In genomic region chr4:138488527-138488926, GRCh38 we compare ENCODE assay signal across 25 cellular contexts.
A peak's percentile ranks its signal among the peaks of the same experiment; 100 is the strongest.
DNase-seq lines count a peak whose midpoint lies in the region; ATAC-seq, FAIRE-seq and TF ChIP-seq lines count a peak whose summit lies in the region.
"Had no signal": no experiment of that assay in that cellular context is flagged by ENCODE, and none has a peak within 500 bp of the region (broad histone marks: within the 10 kb centered on the region; RNA-seq: fewer than 3 reads in every experiment).

No MANE protein-coding gene starts in this region.

- FAIRE-seq in H1 (lab: Jason Lieb, UNC) (no peak), GM12892 (lab: Jason Lieb, UNC) (no peak)
- FAIRE-seq: H54 had no signal

- H3K9me3 ChIP-seq in PC-3 (ENCODE audit: low read length) = no peaks in the 10 kb centered on the region
- no peaks in the 10 kb centered on the region for H3K9me3 ChIP-seq in H1 (ENCODE audit: insufficient read depth in 2 of 2, low read depth in 1 of 2, low read length in 1 of 2)
- no peaks in the 10 kb centered on the region for H3K9me3 ChIP-seq in osteoblast (ENCODE audit: low read depth, low read length)
- H3K9me3 ChIP-seq: esophagus squamous epithelium, SJCRH30 had no signal

- no peak overlapping the region for H4K8ac ChIP-seq in H1 (ENCODE audit: extremely low read depth, insufficient read depth, low read length)

- TF ChIP-seq POLR2A in H1 (IDR thresholded peaks at IDR 0.05; ENCODE audit: control extremely low read depth in 1 of 2, low read depth in 2 of 2, low read length in 2 of 2) (no peak), GM12892 (IDR thresholded peaks at IDR 0.05; ENCODE audit: low read depth, low read length) (no peak)

- H4K5ac ChIP-seq in H1 (ENCODE audit: insufficient read length, low read depth, low read length) = no peak overlapping the region

- no TSS peak for BruUV-seq in PC-3 (replicated peaks; lab: Mats Ljungman, UMichigan)

- CTCF ChIA-PET in PC-3 (lab: Charles Lee) (no interaction called here), H1 (lab: Charles Lee; ENCODE audit: partially characterized antibody) (no interaction called here)

- WGBS in H1 (ENCODE audit: extremely low coverage in 1 of 2, insufficient coverage in 1 of 2, insufficient read length in 1 of 2, insufficient replicate concordance in 2 of 2, low coverage in 1 of 2, low lambda C conversion rate in 2 of 2, missing lambda C conversion rate in 1 of 2), 2 experiments = 87% methylated on average over 4 of the region's 4 CpGs; no CpG with 5 or more reads in 1 of the 2 experiments

- intact Hi-C loops in PC-3 (cut with micrococcal nuclease) = no loop called here

- no peaks in the 10 kb centered on the region for H3K9me2 ChIP-seq in PC-3 (replicated peaks; ENCODE audit: low read length)

- H2BK12ac ChIP-seq in H1 (ENCODE audit: low read depth, low read length) = no peak overlapping the region

- no peak overlapping the region for H3K23ac ChIP-seq in H1 (ENCODE audit: insufficient read length)

- H2AFZ ChIP-seq in PC-3 (ENCODE audit: low read length) (peak overlapping the region; percentile 71), H1 (ENCODE audit: low read length) (no peak overlapping the region), osteoblast (ENCODE audit: low read length) (peak overlapping the region; percentile 62)

- no peak for TF ChIP-seq RAD21 in H1 (IDR thresholded peaks at IDR 0.05 in 1 of 2, conservative IDR thresholded peaks at IDR 0.05 in 1 of 2; ENCODE audit: low read depth in 2 of 2, low read length in 2 of 2)

- H3K27ac ChIP-seq in PC-3 (ENCODE audit: low read length) (no peak overlapping the region), H1 (ENCODE audit: low read depth, low read length) (no peak overlapping the region), osteoblast (ENCODE audit: low read depth, low read length) (no peak overlapping the region)
- H3K27ac ChIP-seq: esophagus squamous epithelium, SJCRH30, skin epidermis had no signal

- no peak overlapping the region; the same call in 1 of the 2 replicates for H2BK5ac ChIP-seq in H1 (ENCODE audit: low read depth, low read length)

- no peak overlapping the region for H2BK120ac ChIP-seq in H1 (replicated peaks; ENCODE audit: low read depth, low read length)

- H4K91ac ChIP-seq in H1 (replicated peaks; ENCODE audit: insufficient read length, low read length) = no peak overlapping the region

- H3K36me3 ChIP-seq in PC-3 (ENCODE audit: low read depth, low read length) (no peaks in the 10 kb centered on the region), H1 (ENCODE audit: control insufficient read depth in 2 of 4, insufficient read depth in 4 of 4, low read length in 3 of 4) (no peaks in the 10 kb centered on the region), osteoblast (ENCODE audit: insufficient read depth, low read length) (no peaks in the 10 kb centered on the region)
- H3K36me3 ChIP-seq: esophagus squamous epithelium, SJCRH30 had no signal

- H3K4me3 ChIP-seq in PC-3 (ENCODE audit: low read length) = no peak overlapping the region
- no peak overlapping the region for H3K4me3 ChIP-seq in H1 (ENCODE audit: extremely low read depth in 1 of 4, insufficient read depth in 2 of 4, low read depth in 3 of 4, low read length in 4 of 4)
- no peak overlapping the region for H3K4me3 ChIP-seq in osteoblast (ENCODE audit: insufficient read depth, low read length)
- H3K4me3 ChIP-seq: esophagus squamous epithelium, SJCRH30, skin epidermis had no signal

- H3F3A ChIP-seq in PC-3 (ENCODE audit: low read length, unreplicated experiment) = no peaks in the 10 kb centered on the region

- H2AK5ac ChIP-seq in H1 (ENCODE audit: low read depth, low read length) = no peak overlapping the region

- 0 out of 2 replicates have a peak, but pooled peaks have one; percentile 20 for ATAC-seq in PC-3
- ATAC-seq: left lobe of liver, Panc1 had no signal

- no peaks in the 10 kb centered on the region for H3K23me2 ChIP-seq in H1 (ENCODE audit: low read depth, low read length)

- H3K4ac ChIP-seq in H1 (replicated peaks; ENCODE audit: insufficient read length, low read depth, low read length) = no peak overlapping the region

- H3K56ac ChIP-seq in H1 (replicated peaks; ENCODE audit: insufficient read length, low read depth, low read length) = no peak overlapping the region

- H3K9ac ChIP-seq in PC-3 (ENCODE audit: low read length) = no peak overlapping the region
- no peak overlapping the region for H3K9ac ChIP-seq in H1 (replicated peaks in 1 of 4; ENCODE audit: extremely low read depth in 1 of 4, low read depth in 3 of 4, low read length in 3 of 4)

- TF ChIP-seq EP300 in H1 (IDR thresholded peaks at IDR 0.05; ENCODE audit: borderline replicate concordance in 1 of 2, low read depth in 2 of 2, low read length in 2 of 2) = no peak

- no peak overlapping the region for H3K18ac ChIP-seq in H1 (ENCODE audit: extremely low read depth, low read length)

- peaks cover 8% of the 10 kb centered on the region for H3K4me1 ChIP-seq in PC-3 (ENCODE audit: insufficient read depth, low read length)
- peaks cover 0 to 4% (median 0%) of the 10 kb centered on the region in 4 experiments; a peak in 2 of 7 replicates for H3K4me1 ChIP-seq in H1 (replicated peaks in 1 of 4; ENCODE audit: control insufficient read depth in 3 of 4, insufficient read depth in 4 of 4, low read length in 3 of 4)
- no peaks in the 10 kb centered on the region for H3K4me1 ChIP-seq in osteoblast (ENCODE audit: insufficient read depth, low read length)
- H3K4me1 ChIP-seq: esophagus squamous epithelium, SJCRH30 had no signal

- no peak overlapping the region; the same call in 1 of the 2 replicates for H2BK20ac ChIP-seq in H1 (ENCODE audit: low read length)

- DNase-seq in HPDE6-E6E7 (ENCODE audit: extremely low spot score) (peak; percentile 12), PC-3 (peak; percentile 24), H1 (ENCODE audit: low read depth in 1 of 2, low spot score in 2 of 2) (no peak), osteoblast (ENCODE audit: insufficient read length, low spot score, missing footprints) (no peak), GM12892 (ENCODE audit: insufficient read length) (no peak), NCI-H1092 treated with DMSO at 0.1 percent for 48 hours (lab: John Stamatoyannopoulos, UW) (no peak), DMS79 (lab: John Stamatoyannopoulos, UW) (no peak)
- DNase-seq in activated effector memory CD4-positive, alpha-beta T cell treated with Interleukin-2 at 50 U/mL for 16 hours = no peak
- DNase-seq: activated B cell treated with CpG ODN at 0.5 μM for 24 hours; activated CD4-positive, alpha-beta T cell treated with anti-CD3 and anti-CD28 coated beads, Interleukin-2, amount 50 U/mL, for 4 hours; activated naive CD4-positive, alpha-beta T cell treated with anti-CD3 and anti-CD28 coated beads for 36 hours; caudate nucleus; CD4-positive, alpha-beta T cell; esophagus squamous epithelium; hippocampal formation; KBM-7; mesenchymal stem cell; NCI-H1694; NK-92 treated with Interleukin-12 subunit alpha and Interleukin-12 subunit beta, amount 100 ng/mL, for 24 hours; SJCRH30; T-helper 1 cell had no signal

- no peaks in the 10 kb centered on the region for H3K27me3 ChIP-seq in PC-3 (ENCODE audit: low read length)
- no peaks in the 10 kb centered on the region for H3K27me3 ChIP-seq in H1 (replicated peaks in 1 of 4; ENCODE audit: control insufficient read depth in 3 of 4, extremely low read depth in 1 of 4, insufficient read depth in 3 of 4, low read length in 3 of 4)
- H3K27me3 ChIP-seq in osteoblast (ENCODE audit: insufficient read depth, low read length) = no peaks in the 10 kb centered on the region
- H3K27me3 ChIP-seq: esophagus squamous epithelium, SJCRH30 had no signal

- no peaks in the 10 kb centered on the region for H3K79me2 ChIP-seq in PC-3 (ENCODE audit: low read length)
- no peaks in the 10 kb centered on the region for H3K79me2 ChIP-seq in H1 (ENCODE audit: control insufficient read depth in 1 of 2, insufficient read depth in 2 of 2, low read length in 2 of 2)
- H3K79me2 ChIP-seq in osteoblast (ENCODE audit: insufficient read depth, low read length) = no peaks in the 10 kb centered on the region

- no peaks in the 10 kb centered on the region for H3K79me1 ChIP-seq in H1 (ENCODE audit: low read depth, low read length)

- POLR2A ChIA-PET in PC-3 (lab: Charles Lee; ENCODE audit: unreplicated experiment) = no interaction called here
- POLR2A ChIA-PET in H1 (lab: Charles Lee; ENCODE audit: partially characterized antibody) = no interaction called here

- no peak overlapping the region for H2BK15ac ChIP-seq in H1 (ENCODE audit: low read length)

- H3K4me2 ChIP-seq in PC-3 (ENCODE audit: low read length) (peak overlapping the region; percentile 31; the same call in 1 of the 2 replicates), H1 (ENCODE audit: insufficient read depth in 1 of 2, low read depth in 2 of 2, low read length in 2 of 2) (no peak overlapping the region), osteoblast (ENCODE audit: insufficient read depth, low read length) (no peak overlapping the region)

- TF ChIP-seq CTCF in PC-3 (conservative IDR thresholded peaks at IDR 0.05; ENCODE audit: low read depth, low read length) (no peak), H1 (IDR thresholded peaks at IDR 0.05; ENCODE audit: control extremely low read depth in 1 of 3, insufficient read depth in 1 of 3, low read depth in 1 of 3, low read length in 3 of 3) (no peak), osteoblast (IDR thresholded peaks at IDR 0.05; ENCODE audit: extremely low read depth, low read depth, low read length) (no peak)

- H4K20me1 ChIP-seq in PC-3 (ENCODE audit: low read length) = no peaks in the 10 kb centered on the region
- no peaks in the 10 kb centered on the region for H4K20me1 ChIP-seq in H1 (replicated peaks in 1 of 2; ENCODE audit: control insufficient read depth in 1 of 2, insufficient read depth in 2 of 2, low read length in 2 of 2)
- no peaks in the 10 kb centered on the region for H4K20me1 ChIP-seq in osteoblast (ENCODE audit: insufficient read depth, low read length)

- no peak overlapping the region for H3K14ac ChIP-seq in H1 (ENCODE audit: insufficient read length)

TF ChIP-seq in H1, 55 proteins besides CTCF, POLR2A, EP300 and RAD21:
- TF ChIP-seq TEAD4 (IDR thresholded peaks at IDR 0.05; ENCODE audit: low read depth, low read length) = no peak
- no peak for TF ChIP-seq SAP30 (IDR thresholded peaks at IDR 0.05; ENCODE audit: insufficient read depth, insufficient replicate concordance, low read length)
- peak; percentile 85; the same call in 1 of the 2 replicates for TF ChIP-seq MAFK (IDR thresholded peaks at IDR 0.05; ENCODE audit: low read depth, low read length)

Comparison
In these comparisons a context has a peak if more than half of its experiments do, and no peak if none do; other contexts are left out.
1. DNase-seq: peak in HPDE6-E6E7 (single experiment) and PC-3 (single experiment); none in H1 (0 of 2), osteoblast (single experiment), GM12892 (single experiment), NCI-H1092 treated with DMSO at 0.1 percent for 48 hours (single experiment), activated effector memory CD4-positive, alpha-beta T cell treated with Interleukin-2 at 50 U/mL for 16 hours (single experiment) and DMS79 (single experiment).